Comparison of ENCODE assay signal across 18 cellular contexts in the genomic region with DNA sequence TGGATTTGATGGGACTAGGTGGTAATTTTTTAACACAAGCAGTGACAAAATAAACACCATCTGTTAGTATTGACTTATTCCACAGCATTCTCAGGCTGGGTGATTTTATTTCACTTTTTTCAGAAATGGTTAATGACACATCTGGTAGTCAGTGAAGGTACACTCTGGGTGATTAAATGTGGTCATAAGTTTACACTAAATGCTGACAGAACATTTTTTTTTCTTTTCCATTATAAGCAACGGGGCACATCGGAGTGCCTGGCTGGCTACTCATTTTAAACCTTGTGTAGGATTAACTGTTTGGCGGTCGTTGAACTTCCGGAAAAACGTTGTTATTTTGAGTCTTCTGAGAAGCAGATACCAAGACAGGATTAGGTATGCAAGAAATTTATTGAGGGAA.
DNase-seq lines count a peak whose midpoint lies in the region; ATAC-seq and TF ChIP-seq lines count a peak whose summit lies in the region.
"Had no signal": no experiment of that assay in that cellular context is flagged by ENCODE, and none has a peak within 500 bp of the region (broad histone marks: within the 10 kb centered on the region; RNA-seq: fewer than 3 reads in every experiment).

No MANE protein-coding gene starts in this region.

- peaks cover 28% of the 10 kb centered on the region for H3K4me1 ChIP-seq in GM23248 (ENCODE audit: insufficient read depth)
- no peaks in the 10 kb centered on the region for H3K4me1 ChIP-seq in right cardiac atrium (ENCODE audit: control insufficient read depth, insufficient read depth, low read length)
- H3K4me1 ChIP-seq: parathyroid adenoma had no signal

- no peak for ATAC-seq in right cardiac atrium
- ATAC-seq: activated T-helper 17 cell treated with anti-CD3 and anti-CD28 coated beads, Interleukin-2, amount 50 U/mL, for 72 hours; left ventricle myocardium superior; SK-N-SH treated with all-trans-retinoic acid at 6 μM for 48 hours had no signal

- no peaks in the 10 kb centered on the region for H4K20me1 ChIP-seq in GM23248 (ENCODE audit: insufficient read depth)

- no peaks in the 10 kb centered on the region for H3K79me2 ChIP-seq in GM23248 (ENCODE audit: insufficient read depth)
- H3K79me2 ChIP-seq: parathyroid adenoma had no signal

- in situ Hi-C loops in GM23248 (cut with MboI) (no loop called here), astrocyte of the spinal cord (cut with HindIII; ENCODE audit: low sequenced_read_pairs) (no loop called here)

- peak overlapping the region; percentile 25 for H3K4me2 ChIP-seq in GM23248 (ENCODE audit: unreplicated experiment)

- H3K36me3 ChIP-seq in GM23248 (ENCODE audit: low read depth), result no peaks in the 10 kb centered on the region
- H3K36me3 ChIP-seq: WERI-Rb-1 had no signal

- H3F3A ChIP-seq in GM23248 (ENCODE audit: insufficient read depth), result peaks cover 14% of the 10 kb centered on the region; the same call in 1 of the 2 replicates

- H2AFZ ChIP-seq in GM23248, result 0 out of 2 replicates have a peak overlapping the region, but pooled peaks have one; percentile 0
- H2AFZ ChIP-seq: parathyroid adenoma had no signal

- WGBS in GM23248 (ENCODE audit: low coverage in 1 of 2, low lambda C conversion rate in 2 of 2, missing lambda C conversion rate in 2 of 2), 2 experiments, result 33 to 46% methylated on average over 6 of the region's 6 CpGs
- WGBS in right cardiac atrium, result 92% methylated on average over 6 of the region's 6 CpGs

- no peaks in the 10 kb centered on the region for H3K9me2 ChIP-seq in GM23248 (ENCODE audit: insufficient read depth)

- H3K9me3 ChIP-seq in GM23248 (ENCODE audit: low read depth), result no peaks in the 10 kb centered on the region
- H3K9me3 ChIP-seq in right cardiac atrium (ENCODE audit: control insufficient read depth, low read length), result no peaks in the 10 kb centered on the region

- H3K27me3 ChIP-seq in GM23248 (replicated peaks; ENCODE audit: insufficient read depth), result no peaks in the 10 kb centered on the region
- H3K27me3 ChIP-seq in right cardiac atrium (ENCODE audit: control insufficient read depth, insufficient read depth), result no peaks in the 10 kb centered on the region

- DNase-seq in GM23248 (peak; percentile 58), NCI-H1694 treated with DMSO at 0.1 percent for 48 hours (lab: John Stamatoyannopoulos, UW) (peak; percentile 88), astrocyte of the spinal cord (ENCODE audit: low read depth, low spot score) (peak; percentile 33), kidney tubule cell (ENCODE audit: low spot score) (peak; percentile 26), HEK293T (ENCODE audit: extremely low spot score) (no peak), right cardiac atrium (no peak), NCI-H2227 (lab: John Stamatoyannopoulos, UW; ENCODE audit: unreplicated experiment) (no peak), COLO668 (lab: John Stamatoyannopoulos, UW; ENCODE audit: unreplicated experiment) (no peak)
- DNase-seq: activated CD4-positive, alpha-beta T cell treated with anti-CD3 and anti-CD28 coated beads, Interleukin-2, amount 50 U/mL, for 1 hour; left ventricle myocardium superior; NCI-H1092; nephron progenitor cell; WERI-Rb-1 had no signal

- no peak for TF ChIP-seq CTCF in astrocyte of the spinal cord (IDR thresholded peaks at IDR 0.05; ENCODE audit: low read depth, low read length)

- CTCF ChIA-PET in HEK293T (lab: Yijun Ruan, JAX), result no interaction called here

- H3K4me3 ChIP-seq in GM23248 (no peak overlapping the region), astrocyte of the spinal cord (ENCODE audit: low read depth, low read length) (no peak overlapping the region), right cardiac atrium (ENCODE audit: low read length) (no peak overlapping the region)
- H3K4me3 ChIP-seq: coronary artery had no signal

- intact Hi-C loops in right cardiac atrium (cut with DNase I), result no loop called here

- POLR2A ChIA-PET in HEK293T (lab: Yijun Ruan, JAX), result no interaction called here

- H3K9ac ChIP-seq in GM23248, result no peak overlapping the region
- H3K9ac ChIP-seq: parathyroid adenoma had no signal

- H3K27ac ChIP-seq in GM23248, result peak overlapping the region; percentile 10
- H3K27ac ChIP-seq in right cardiac atrium (ENCODE audit: low read length), result no peak overlapping the region
- H3K27ac ChIP-seq: C4-2B, coronary artery, parathyroid adenoma, WERI-Rb-1 had no signal

TF ChIP-seq in HEK293T, 16 proteins besides CTCF, POLR2A, EP300 and RAD21:
- TF ChIP-seq FOXA1 (IDR thresholded peaks at IDR 0.05) (no peak), BHLHE40 (IDR thresholded peaks at IDR 0.05; ENCODE audit: borderline replicate concordance) (no peak), FOXK2 (IDR thresholded peaks at IDR 0.05) (no peak), ELF4 (IDR thresholded peaks at IDR 0.05) (no peak)
- TF ChIP-seq, protein P1, sequence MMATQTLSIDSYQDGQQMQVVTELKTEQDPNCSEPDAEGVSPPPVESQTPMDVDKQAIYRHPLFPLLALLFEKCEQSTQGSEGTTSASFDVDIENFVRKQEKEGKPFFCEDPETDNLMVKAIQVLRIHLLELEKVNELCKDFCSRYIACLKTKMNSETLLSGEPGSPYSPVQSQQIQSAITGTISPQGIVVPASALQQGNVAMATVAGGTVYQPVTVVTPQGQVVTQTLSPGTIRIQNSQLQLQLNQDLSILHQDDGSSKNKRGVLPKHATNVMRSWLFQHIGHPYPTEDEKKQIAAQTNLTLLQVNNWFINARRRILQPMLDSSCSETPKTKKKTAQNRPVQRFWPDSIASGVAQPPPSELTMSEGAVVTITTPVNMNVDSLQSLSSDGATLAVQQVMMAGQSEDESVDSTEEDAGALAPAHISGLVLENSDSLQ (IDR thresholded peaks at IDR 0.05), result no peak
TF ChIP-seq in HEK293T: peak in this region for 0.

Comparison
In these comparisons a context has a peak if more than half of its experiments do, and no peak if none do; other contexts are left out.
1. DNase-seq: peak in GM23248 (single experiment), NCI-H1694 treated with DMSO at 0.1 percent for 48 hours (single experiment), astrocyte of the spinal cord (single experiment) and kidney tubule cell (single experiment); none in HEK293T (single experiment), right cardiac atrium (0 of 3), NCI-H2227 (single experiment) and COLO668 (single experiment).